In genomic region chr9:118985851-118986250, GRCh38 we compare ENCODE assay signal across 21 cellular contexts.
DNase-seq lines count a peak whose midpoint lies in the region.
"Had no signal": no experiment of that assay in that cellular context is flagged by ENCODE, and none has a peak within 500 bp of the region (broad histone marks: within the 10 kb centered on the region; RNA-seq: fewer than 3 reads in every experiment).

No MANE protein-coding gene starts in this region.

- H3K9me3 ChIP-seq in SJCRH30 (replicated peaks): no peaks in the 10 kb centered on the region; the same call in 1 of the 2 replicates
- H3K9me3 ChIP-seq: BLaER1 had no signal

- H3K27me3 ChIP-seq in SJCRH30: no peaks in the 10 kb centered on the region
- H3K27me3 ChIP-seq: BLaER1, SJSA1 had no signal

- no peak overlapping the region for H3K4me3 ChIP-seq in SJCRH30
- H3K4me3 ChIP-seq: BLaER1, SJSA1 had no signal

- H3K36me3 ChIP-seq in SJCRH30: no peaks in the 10 kb centered on the region
- H3K36me3 ChIP-seq: BLaER1, SJSA1 had no signal

- peak overlapping the region; percentile 5; the same call in 1 of the 2 replicates for H3K27ac ChIP-seq in SJCRH30
- H3K27ac ChIP-seq: BLaER1, HL-60, SJSA1 had no signal

- peak; percentile 8 for DNase-seq in NCI-H2171 treated with DMSO at 0.1 percent for 48 hours (lab: John Stamatoyannopoulos, UW)
- DNase-seq in NCI-H2171 (lab: John Stamatoyannopoulos, UW): no peak
- no peak for DNase-seq in SJCRH30
- peak; percentile 21 for DNase-seq in fibroblast of gingiva (ENCODE audit: low read depth)
- DNase-seq in activated CD4-positive, alpha-beta T cell treated with anti-CD3 and anti-CD28 coated beads, Interleukin-2, amount 50 U/mL, for 1 hour: no peak
- no peak for DNase-seq in superior temporal gyrus (ENCODE audit: extremely low spot score)
- DNase-seq in stimulated activated naive CD4-positive, alpha-beta T cell (lab: John Stamatoyannopoulos, UW): no peak
- DNase-seq: CD4-positive, CD25-positive, alpha-beta regulatory T cell; DMS79 treated with DMSO at 0.1 percent for 48 hours; GF-D8; HCEC 1CT; NCI-H1048; NCI-H1694 treated with DMSO at 0.1 percent for 48 hours; NCI-H446 treated with DMSO at 0.1 percent for 48 hours; NCI-H526; NK-92 treated with Interleukin-12 subunit alpha and Interleukin-12 subunit beta, amount 100 ng/mL, for 24 hours; PC-3; T-helper 1 cell had no signal

- peaks cover 33% of the 10 kb centered on the region for H3K4me1 ChIP-seq in SJCRH30
- H3K4me1 ChIP-seq: SJSA1 had no signal

Comparison
In these comparisons a context has a peak if more than half of its experiments do, and no peak if none do; other contexts are left out.
1. DNase-seq: peak in NCI-H2171 treated with DMSO at 0.1 percent for 48 hours (single experiment) and fibroblast of gingiva (single experiment); none in NCI-H2171 (single experiment), SJCRH30 (0 of 2), activated CD4-positive, alpha-beta T cell treated with anti-CD3 and anti-CD28 coated beads, Interleukin-2, amount 50 U/mL, for 1 hour (single experiment), superior temporal gyrus (single experiment) and stimulated activated naive CD4-positive, alpha-beta T cell (0 of 6).